In the genomic region with DNA sequence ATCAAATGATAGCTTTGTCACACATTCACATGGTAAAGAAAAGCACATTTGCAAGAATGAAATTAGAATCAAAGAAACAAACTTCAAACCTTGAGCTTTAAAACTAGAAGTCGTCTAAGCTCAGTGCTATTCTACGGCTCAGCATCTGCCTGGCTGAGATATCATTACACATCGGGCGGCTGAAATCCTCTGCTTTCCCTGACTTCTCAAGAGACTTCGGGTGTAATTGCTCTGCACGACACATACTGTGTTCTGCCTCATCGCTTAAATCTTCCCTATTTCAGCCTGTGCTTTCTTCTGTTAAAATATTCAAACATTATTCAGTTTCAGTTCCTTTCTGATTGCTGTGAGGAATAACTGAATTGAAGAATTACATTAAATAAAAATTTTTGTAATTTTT, we compare ENCODE assay signal across 16 cellular contexts.
DNase-seq lines count a peak whose midpoint lies in the region; ATAC-seq and TF ChIP-seq lines count a peak whose summit lies in the region.
"Had no signal": no experiment of that assay in that cellular context is flagged by ENCODE, and none has a peak within 500 bp of the region (broad histone marks: within the 10 kb centered on the region; RNA-seq: fewer than 3 reads in every experiment).

No MANE protein-coding gene starts in this region.

- peaks cover 7% of the 10 kb centered on the region for H3K4me1 ChIP-seq in mesodermal cell (ENCODE audit: control insufficient read depth, insufficient read depth, low read length, poor library complexity, severe bottlenecking)
- no peaks in the 10 kb centered on the region for H3K4me1 ChIP-seq in Peyer's patch
- no peaks in the 10 kb centered on the region for H3K4me1 ChIP-seq in transverse colon
- H3K4me1 ChIP-seq: breast epithelium had no signal

- peaks cover 64% of the 10 kb centered on the region for H3K4me1 Mint-ChIP-seq in chondrocyte (ENCODE audit: low read depth)
- H3K4me1 Mint-ChIP-seq: activated CD4-positive, alpha-beta T cell treated with anti-CD3 and anti-CD28 coated beads, Interleukin-2, amount 10 ng/mL, durations not matched to agents 24 days and 14 days had no signal

- H3K27me3 ChIP-seq in Peyer's patch (no peaks in the 10 kb centered on the region), transverse colon (peaks cover 21% of the 10 kb centered on the region)
- H3K27me3 ChIP-seq: BLaER1 treated with 17β-estradiol and CSF1 and Interleukin-3, amounts not matched to agents 10 nM and 100 nM; breast epithelium had no signal

- WGBS in mesodermal cell (ENCODE audit: insufficient coverage in 2 of 2), 2 experiments: 29 to 40% methylated on average over 5 to 7 of the region's 7 CpGs
- WGBS in transverse colon (ENCODE audit: low coverage in 1 of 2), 2 donors: 20 to 32% methylated on average over 3 to 7 of the region's 7 CpGs

- no peak for TF ChIP-seq CTCF in AG10803 (conservative IDR thresholded peaks at IDR 0.05; ENCODE audit: low read length)
- no peak for TF ChIP-seq CTCF in chondrocyte (IDR thresholded peaks at IDR 0.05)
- TF ChIP-seq CTCF in Peyer's patch (IDR thresholded peaks at IDR 0.05): no peak
- no peak for TF ChIP-seq CTCF in transverse colon (IDR thresholded peaks at IDR 0.05)

- H3K4me3 Mint-ChIP-seq in chondrocyte (ENCODE audit: unreplicated experiment): peak overlapping the region; percentile 44
- H3K4me3 Mint-ChIP-seq: activated CD4-positive, alpha-beta T cell treated with anti-CD3 and anti-CD28 coated beads, Interleukin-2, amount 10 ng/mL, durations not matched to agents 24 days and 14 days; nephron progenitor cell had no signal

- in situ Hi-C loops in transverse colon (cut with MboI; ENCODE audit: low pct_ligation_motif_present in 1 of 4, low pct_unique_long_range_greater_than_20kb in 1 of 4, low sequenced_read_pairs in 3 of 4): no loop called here

- H3K27ac Mint-ChIP-seq in chondrocyte (ENCODE audit: unreplicated experiment): peak overlapping the region; percentile 86
- H3K27ac Mint-ChIP-seq: activated CD4-positive, alpha-beta T cell treated with anti-CD3 and anti-CD28 coated beads, Interleukin-2, amount 10 ng/mL, durations not matched to agents 24 days and 14 days; nephron progenitor cell had no signal

- ATAC-seq in HG03520 (IDR thresholded peaks at IDR 0.05; ENCODE audit: unreplicated experiment): no peak

- peak; percentile 62 for DNase-seq in AG10803 (ENCODE audit: low read depth)
- DNase-seq in NAMALWA (ENCODE audit: low spot score): peak; percentile 45
- no peak for DNase-seq in chondrocyte (ENCODE audit: low spot score)
- DNase-seq in Peyer's patch: no peak
- DNase-seq in transverse colon: no peak
- no peak for DNase-seq in NCI-H2029 (lab: John Stamatoyannopoulos, UW)
- DNase-seq: activated CD4-positive, alpha-beta T cell treated with anti-CD3 and anti-CD28 coated beads, Interleukin-2, amount 10 ng/mL, durations not matched to agents 24 days and 14 days; GF-D8; NCI-H748 treated with DMSO at 0.1 percent for 48 hours; nephron progenitor cell; stimulated activated CD8-positive, alpha-beta memory T cell treated with anti-CD3 and anti-CD28 coated beads, Interleukin-4, amount 100 ng/mL, for 48 hours had no signal

- peak overlapping the region; percentile 16 for H3K27ac ChIP-seq in mesodermal cell (ENCODE audit: low read depth, low read length, severe bottlenecking)
- H3K27ac ChIP-seq in Peyer's patch: no peak overlapping the region
- no peak overlapping the region for H3K27ac ChIP-seq in transverse colon
- H3K27ac ChIP-seq: BLaER1 treated with 17β-estradiol and CSF1 and Interleukin-3, amounts not matched to agents 10 nM and 100 nM; breast epithelium; KMS-11 had no signal

- H3K27me3 Mint-ChIP-seq in chondrocyte (ENCODE audit: low read depth): no peaks in the 10 kb centered on the region

- H3K9me3 Mint-ChIP-seq in chondrocyte (ENCODE audit: low read depth): no peaks in the 10 kb centered on the region
- H3K9me3 Mint-ChIP-seq: activated CD4-positive, alpha-beta T cell treated with anti-CD3 and anti-CD28 coated beads, Interleukin-2, amount 10 ng/mL, durations not matched to agents 24 days and 14 days; nephron progenitor cell had no signal

- H3K36me3 ChIP-seq in mesodermal cell (ENCODE audit: control insufficient read depth, insufficient read depth, low read length) (no peaks in the 10 kb centered on the region), Peyer's patch (no peaks in the 10 kb centered on the region), transverse colon (no peaks in the 10 kb centered on the region)
- H3K36me3 ChIP-seq: BLaER1 treated with 17β-estradiol and CSF1 and Interleukin-3, amounts not matched to agents 10 nM and 100 nM; breast epithelium had no signal

- H3K4me3 ChIP-seq in AG10803 (ENCODE audit: low read length): no peak overlapping the region
- H3K4me3 ChIP-seq in mesodermal cell (ENCODE audit: extremely low read depth, insufficient read depth, low read length, poor library complexity, severe bottlenecking): no peak overlapping the region
- H3K4me3 ChIP-seq in Peyer's patch: no peak overlapping the region
- H3K4me3 ChIP-seq in transverse colon: no peak overlapping the region
- H3K4me3 ChIP-seq: BLaER1 treated with 17β-estradiol and CSF1 and Interleukin-3, amounts not matched to agents 10 nM and 100 nM; breast epithelium had no signal

- TF ChIP-seq EP300 in transverse colon (IDR thresholded peaks at IDR 0.05; ENCODE audit: low read depth): no peak

- H3K36me3 Mint-ChIP-seq in chondrocyte (ENCODE audit: low read depth): peaks cover 5% of the 10 kb centered on the region

- no peak for TF ChIP-seq POLR2A in Peyer's patch (IDR thresholded peaks at IDR 0.05)
- no peak for TF ChIP-seq POLR2A in transverse colon (IDR thresholded peaks at IDR 0.05)

- intact Hi-C loops in transverse colon (cut with DNase I; ENCODE audit: low total_unique reads): no loop called here

- H3K9me3 ChIP-seq in mesodermal cell (ENCODE audit: control insufficient read depth, low read length) (no peaks in the 10 kb centered on the region), Peyer's patch (no peaks in the 10 kb centered on the region), transverse colon (no peaks in the 10 kb centered on the region)
- H3K9me3 ChIP-seq: BLaER1 treated with 17β-estradiol and CSF1 and Interleukin-3, amounts not matched to agents 10 nM and 100 nM; breast epithelium had no signal

Comparison
In these comparisons a context has a peak if more than half of its experiments do, and no peak if none do; other contexts are left out.
1. DNase-seq: peak in AG10803 (single experiment) and NAMALWA (single experiment); none in chondrocyte (single experiment), Peyer's patch (0 of 3), transverse colon (single experiment) and NCI-H2029 (single experiment).